In the genomic region with DNA sequence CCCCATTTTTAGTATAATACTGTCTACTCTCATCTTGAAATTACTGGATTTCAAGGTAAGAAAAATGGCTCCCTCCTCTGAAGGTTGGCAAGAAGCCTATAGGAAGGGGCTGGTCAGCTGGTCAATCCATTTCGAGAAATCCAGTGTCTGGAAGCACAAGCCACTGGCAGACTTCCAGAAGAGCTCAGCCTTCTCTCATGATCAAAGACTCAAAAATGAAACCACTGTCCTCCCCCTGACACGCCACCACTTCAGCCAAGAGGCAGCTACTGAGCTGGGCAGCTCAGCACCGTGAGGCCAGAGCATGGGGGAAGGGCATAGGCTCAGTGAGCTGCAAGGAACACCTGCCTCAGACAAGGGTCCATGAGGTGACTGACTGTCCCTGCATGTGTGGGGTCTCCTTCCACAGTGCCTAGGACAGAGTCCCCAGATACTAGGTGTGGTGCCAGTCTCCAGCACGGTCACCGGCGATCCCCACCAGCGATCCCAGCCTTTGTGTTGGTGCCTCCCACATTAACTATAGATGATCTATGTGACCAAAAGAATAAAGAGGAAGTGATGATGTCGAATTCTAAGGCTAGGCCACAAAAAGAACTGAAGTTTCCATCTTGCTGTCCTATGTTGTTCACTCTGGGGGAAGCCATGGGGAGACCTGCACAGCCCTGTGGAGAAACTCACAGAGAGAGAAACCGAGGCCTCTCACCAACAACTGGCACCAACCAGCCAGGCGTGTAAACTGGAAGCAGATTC, we compare ENCODE assay signal across 9 cellular contexts.
DNase-seq lines count a peak whose midpoint lies in the region; ATAC-seq and TF ChIP-seq lines count a peak whose summit lies in the region.
"Had no signal": no experiment of that assay in that cellular context is flagged by ENCODE, and none has a peak within 500 bp of the region (broad histone marks: within the 10 kb centered on the region; RNA-seq: fewer than 3 reads in every experiment).

No MANE protein-coding gene starts in this region.

- BruUV-seq in IMR-90 (replicated peaks; lab: Mats Ljungman, UMichigan) = no TSS peak

- TF ChIP-seq CTCF in IMR-90 (conservative IDR thresholded peaks at IDR 0.05; ENCODE audit: low read depth, low read length) (no peak), ascending aorta (IDR thresholded peaks at IDR 0.05) (no peak)

- H2BK120ac ChIP-seq in IMR-90 (ENCODE audit: low read depth, low read length) = no peak overlapping the region

- H3K4me2 ChIP-seq in IMR-90 (ENCODE audit: low read depth, low read length) = no peak overlapping the region

- peak; percentile 50 for ATAC-seq in IMR-90 (ENCODE audit: low read depth)
- ATAC-seq in GM21423 (IDR thresholded peaks at IDR 0.05; ENCODE audit: unreplicated experiment) = no peak
- no peak for ATAC-seq in GM19351 (IDR thresholded peaks at IDR 0.05; ENCODE audit: unreplicated experiment)
- no peak for ATAC-seq in activated T-cell treated with anti-CD3 and anti-CD28 coated beads, Interleukin-2, amount 50 U/mL, for 72 hours (replicated peaks in 1 of 2)

- no peak overlapping the region; the same call in 1 of the 2 replicates for H3K14ac ChIP-seq in IMR-90 (replicated peaks; ENCODE audit: low read depth, low read length)

- H3K56ac ChIP-seq in IMR-90 (ENCODE audit: extremely low read depth, insufficient read depth, low read length) = no peak overlapping the region

- no peak overlapping the region for H2BK15ac ChIP-seq in IMR-90 (ENCODE audit: low read depth, low read length)

- no peak for TF ChIP-seq POLR2A in IMR-90 (IDR thresholded peaks at IDR 0.05; ENCODE audit: low read depth, low read length)

- no CpG with 5 or more reads among the region's 10 CpGs for WGBS in IMR-90 (ENCODE audit: extremely low coverage in 2 of 2, insufficient read length in 1 of 2), 2 experiments

- no peak overlapping the region for H2AK9ac ChIP-seq in IMR-90 (replicated peaks; ENCODE audit: low read depth, low read length, poor library complexity)

- H3K27me3 ChIP-seq in IMR-90 (ENCODE audit: control insufficient read depth, insufficient read depth, low read length) = no peaks in the 10 kb centered on the region
- no peaks in the 10 kb centered on the region for H3K27me3 ChIP-seq in ascending aorta
- H3K27me3 ChIP-seq in stomach smooth muscle (ENCODE audit: control insufficient read depth in 1 of 2, insufficient read depth in 2 of 2, low read length in 2 of 2) = no peaks in the 10 kb centered on the region

- DNase-seq in IMR-90 (peak; percentile 84), ascending aorta (ENCODE audit: low spot score in 2 of 2) (peak in 1 of 2 donors; percentile 73), iris pigment epithelial cell (ENCODE audit: low read depth) (peak; percentile 94), HK-2 (ENCODE audit: unreplicated experiment) (no peak)
- DNase-seq in activated T-cell treated with anti-CD3 and anti-CD28 coated beads, Interleukin-2, amount 50 U/mL, for 72 hours = no peak

- H3K23ac ChIP-seq in IMR-90 (ENCODE audit: low read depth, low read length) = no peak overlapping the region

- H3K36me3 ChIP-seq in IMR-90 (ENCODE audit: control insufficient read depth, insufficient read depth, low read length) (no peaks in the 10 kb centered on the region), ascending aorta (no peaks in the 10 kb centered on the region), stomach smooth muscle (ENCODE audit: control insufficient read depth in 2 of 2, insufficient read depth in 2 of 2, low read length in 2 of 2) (peaks cover 0 to 3% of the 10 kb centered on the region in 2 donors)

- peaks cover 14% of the 10 kb centered on the region for H3K9me1 ChIP-seq in IMR-90 (ENCODE audit: insufficient read depth, low read length)

- intact Hi-C loops in IMR-90 (cut with micrococcal nuclease) = no loop called here
- intact Hi-C loops in ascending aorta (cut with DNase I) = loop anchor here (2.0 kb wide), 1 partner anchor 48 kb away; no protein-coding TSS in a partner anchor

- peak overlapping the region; percentile 23; the same call in 1 of the 2 replicates for H2BK20ac ChIP-seq in IMR-90 (ENCODE audit: low read depth, low read length)

- no peaks in the 10 kb centered on the region for H3K9me3 Mint-ChIP-seq in activated T-cell treated with anti-CD3 and anti-CD28 coated beads, Interleukin-2, amount 50 U/mL, for 72 hours

- dilution Hi-C loops in IMR-90 (cut with HindIII; ENCODE audit: low sequenced_read_pairs, unreplicated experiment) = no loop called here

- CTCF ChIA-PET in IMR-90 (lab: Yijun Ruan, JAX) = interaction anchor here (0.9 kb wide), 1 partner anchor 12 kb away, joined by 3 read pairs; no protein-coding TSS in a partner anchor

- H3K27ac Mint-ChIP-seq in activated T-cell treated with anti-CD3 and anti-CD28 coated beads, Interleukin-2, amount 50 U/mL, for 72 hours = no peak overlapping the region
- H3K27ac Mint-ChIP-seq: activated naive CD8-positive, alpha-beta T cell had no signal

- H3K4me1 ChIP-seq in IMR-90 (ENCODE audit: control insufficient read depth, insufficient read depth, low read length) = peaks cover 9% of the 10 kb centered on the region
- H3K4me1 ChIP-seq in ascending aorta = peaks cover 11 to 47% of the 10 kb centered on the region in 2 donors
- H3K4me1 ChIP-seq in stomach smooth muscle (ENCODE audit: control insufficient read depth, insufficient read depth, low read length) = peaks cover 19% of the 10 kb centered on the region

- in situ Hi-C loops in IMR-90 (cut with MboI; ENCODE audit: low sequenced_read_pairs) = no loop called here

- no peaks in the 10 kb centered on the region for H4K20me1 ChIP-seq in IMR-90 (ENCODE audit: insufficient read depth, low read length)

- H3K4me3 Mint-ChIP-seq in activated T-cell treated with anti-CD3 and anti-CD28 coated beads, Interleukin-2, amount 50 U/mL, for 72 hours = no peak overlapping the region
- H3K4me3 Mint-ChIP-seq: activated naive CD8-positive, alpha-beta T cell had no signal

- H3K27me3 Mint-ChIP-seq in activated T-cell treated with anti-CD3 and anti-CD28 coated beads, Interleukin-2, amount 50 U/mL, for 72 hours (ENCODE audit: low read depth) = no peaks in the 10 kb centered on the region
- H3K27me3 Mint-ChIP-seq: activated naive CD8-positive, alpha-beta T cell had no signal

- no peak overlapping the region for H4K91ac ChIP-seq in IMR-90 (ENCODE audit: insufficient read depth, low read depth, low read length)

- no peak overlapping the region for H3K9ac ChIP-seq in IMR-90 (ENCODE audit: low read depth, low read length)
- peak overlapping the region in 1 of 2 donors; percentile 13 for H3K9ac ChIP-seq in stomach smooth muscle (ENCODE audit: low read length in 2 of 2)

- H4K5ac ChIP-seq in IMR-90 (ENCODE audit: low read depth, low read length) = 0 out of 2 replicates have a peak overlapping the region, but pooled peaks have one; percentile 1

- H2BK5ac ChIP-seq in IMR-90 (ENCODE audit: low read depth, low read length, poor library complexity, severe bottlenecking) = peak overlapping the region; percentile 36

- no peak overlapping the region for H3K4me3 ChIP-seq in IMR-90 (ENCODE audit: insufficient read depth, low read depth, low read length)
- no peak overlapping the region for H3K4me3 ChIP-seq in ascending aorta
- H3K4me3 ChIP-seq in stomach smooth muscle (ENCODE audit: low read length in 2 of 2) = no peak overlapping the region

- peaks cover 0 to 1% of the 10 kb centered on the region in 2 donors for H3K36me3 Mint-ChIP-seq in activated T-cell treated with anti-CD3 and anti-CD28 coated beads, Interleukin-2, amount 50 U/mL, for 72 hours (ENCODE audit: insufficient read depth in 2 of 2)

- peaks cover 0 to 9% of the 10 kb centered on the region in 2 experiments; a peak in 1 of 4 replicates for H3K79me1 ChIP-seq in IMR-90 (ENCODE audit: low read depth in 1 of 2, low read length in 2 of 2)

- H3K27ac ChIP-seq in IMR-90 (ENCODE audit: insufficient read depth, low read length) (no peak overlapping the region), ascending aorta (peak overlapping the region; percentile 82 to 88), stomach smooth muscle (ENCODE audit: low read length) (peak overlapping the region; percentile 37)

- H2AK5ac ChIP-seq in IMR-90 (ENCODE audit: low read depth, low read length) = peak overlapping the region; percentile 47; the same call in 1 of the 2 replicates

- peak overlapping the region; percentile 17 for H2AFZ ChIP-seq in IMR-90 (replicated peaks; ENCODE audit: low read length, poor library complexity)

- TF ChIP-seq RAD21 in IMR-90 (IDR thresholded peaks at IDR 0.05; ENCODE audit: low read length) = no peak

- peaks cover 18% of the 10 kb centered on the region for H3K4me1 Mint-ChIP-seq in activated T-cell treated with anti-CD3 and anti-CD28 coated beads, Interleukin-2, amount 50 U/mL, for 72 hours (ENCODE audit: low read depth)

- H3K4ac ChIP-seq in IMR-90 (ENCODE audit: low read depth, low read length) = peak overlapping the region; percentile 64; the same call in 1 of the 2 replicates

- POLR2A ChIA-PET in IMR-90 (lab: Charles Lee; ENCODE audit: unreplicated experiment) = no interaction called here

- no peak overlapping the region for H3K18ac ChIP-seq in IMR-90 (ENCODE audit: low read depth, low read length)

- H3K9me3 ChIP-seq in IMR-90 (ENCODE audit: control insufficient read depth, insufficient read depth, low read length) (no peaks in the 10 kb centered on the region), ascending aorta (no peaks in the 10 kb centered on the region), stomach smooth muscle (ENCODE audit: control insufficient read depth in 2 of 2, low read length in 2 of 2) (no peaks in the 10 kb centered on the region)

- H4K8ac ChIP-seq in IMR-90 (ENCODE audit: low read depth in 2 of 2, low read length in 2 of 2) = no peak overlapping the region; a peak in 1 of 4 replicates

TF ChIP-seq in IMR-90, 13 proteins besides CTCF, POLR2A, EP300 and RAD21:
- TF ChIP-seq, protein P1, sequence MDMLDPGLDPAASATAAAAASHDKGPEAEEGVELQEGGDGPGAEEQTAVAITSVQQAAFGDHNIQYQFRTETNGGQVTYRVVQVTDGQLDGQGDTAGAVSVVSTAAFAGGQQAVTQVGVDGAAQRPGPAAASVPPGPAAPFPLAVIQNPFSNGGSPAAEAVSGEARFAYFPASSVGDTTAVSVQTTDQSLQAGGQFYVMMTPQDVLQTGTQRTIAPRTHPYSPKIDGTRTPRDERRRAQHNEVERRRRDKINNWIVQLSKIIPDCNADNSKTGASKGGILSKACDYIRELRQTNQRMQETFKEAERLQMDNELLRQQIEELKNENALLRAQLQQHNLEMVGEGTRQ (IDR thresholded peaks at IDR 0.05; ENCODE audit: low read depth, low read length) = peak; percentile 74
- no peak for TF ChIP-seq CEBPB (IDR thresholded peaks at IDR 0.05; ENCODE audit: low read depth, low read length)

Comparison
In these comparisons a context has a peak if more than half of its experiments do, and no peak if none do; other contexts are left out.
1. DNase-seq: peak in IMR-90 (single experiment) and iris pigment epithelial cell (single experiment); none in HK-2 (single experiment) and activated T-cell treated with anti-CD3 and anti-CD28 coated beads, Interleukin-2, amount 50 U/mL, for 72 hours (0 of 2).